ENCODE assay signal across 8 cellular contexts in the genomic region with DNA sequence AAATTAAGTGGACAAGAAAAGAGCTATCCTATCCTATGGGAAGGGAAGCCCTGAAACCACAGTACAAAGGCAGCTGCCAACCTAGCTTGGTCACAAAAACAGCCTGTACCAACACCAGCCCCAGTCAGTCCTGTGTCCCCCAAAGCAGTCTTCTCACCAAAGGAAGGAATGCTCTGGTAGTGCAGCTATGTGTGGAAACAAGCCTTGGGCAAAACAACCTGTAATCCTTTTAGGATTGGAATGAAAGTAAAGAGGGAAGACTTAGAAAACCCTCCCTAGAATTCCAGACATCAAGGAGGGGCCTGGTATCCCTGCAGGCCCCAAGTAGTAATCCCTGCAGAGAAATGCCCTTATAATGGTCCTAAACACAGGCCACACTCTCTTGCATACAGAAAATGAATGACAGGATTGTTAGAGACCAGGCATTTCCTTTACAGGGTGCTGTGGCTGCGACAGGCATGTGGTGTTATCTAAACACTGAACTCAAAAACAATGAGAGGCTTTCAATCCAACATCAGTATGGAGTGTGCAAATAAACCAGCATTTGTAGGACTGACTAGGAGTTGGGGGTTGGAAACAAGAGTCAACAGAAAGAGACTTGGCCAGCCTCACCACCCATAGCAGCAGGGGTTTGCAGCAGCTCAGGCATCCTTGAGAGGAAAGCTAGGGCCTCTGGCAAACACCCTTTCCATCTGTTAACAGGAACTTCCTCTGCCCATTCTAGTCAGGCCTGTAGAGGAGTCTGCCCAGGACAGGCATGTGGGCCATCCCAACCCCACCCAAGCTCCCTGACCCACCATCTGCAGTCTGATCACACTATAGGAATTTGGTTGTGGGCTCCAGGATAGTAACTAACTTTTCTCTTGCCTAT. TPM values are rescaled to one million over a fixed set of nuclear protein-coding genes. Genes with fewer than 3 reads are reported as not detected.
DNase-seq lines count a peak whose midpoint lies in the region; ATAC-seq, FAIRE-seq and TF ChIP-seq lines count a peak whose summit lies in the region.

No MANE protein-coding gene starts in this region.

- H3K9me3 ChIP-seq in suprapubic skin, result no peaks in the 10 kb centered on the region
- no peaks in the 10 kb centered on the region for H3K9me3 ChIP-seq in spleen

- DNase-seq in activated T-cell treated with anti-CD3 and anti-CD28 coated beads, Interleukin-2, amount 50 U/mL, for 72 hours, result no peak
- no peak for DNase-seq in activated T-cell treated with anti-CD3 and anti-CD28 coated beads, Interleukin-2, amount 50 U/mL, for 4 hours
- DNase-seq in activated naive CD4-positive, alpha-beta T cell treated with anti-CD3 and anti-CD28 coated beads, Interleukin-2, amount 50 U/mL, for 72 hours (ENCODE audit: low spot score in 2 of 2), result no peak
- DNase-seq in immature natural killer cell (no peak), suprapubic skin (ENCODE audit: low spot score in 2 of 2) (no peak), spleen (no peak), germinal center (ENCODE audit: low spot score) (no peak), RCC 7860 (ENCODE audit: low spot score) (no peak)

- no peak for TF ChIP-seq POLR2A in suprapubic skin (IDR thresholded peaks at IDR 0.05)
- TF ChIP-seq POLR2A in spleen (IDR thresholded peaks at IDR 0.05), result no peak

- H3K27me3 ChIP-seq in suprapubic skin, result no peaks in the 10 kb centered on the region
- H3K27me3 ChIP-seq in spleen (replicated peaks in 1 of 7), result no peaks in the 10 kb centered on the region

- H3K27me3 Mint-ChIP-seq in activated T-cell treated with anti-CD3 and anti-CD28 coated beads, Interleukin-2, amount 50 U/mL, for 72 hours (ENCODE audit: low read depth), result no peaks in the 10 kb centered on the region
- no peaks in the 10 kb centered on the region for H3K27me3 Mint-ChIP-seq in activated T-cell treated with anti-CD3 and anti-CD28 coated beads, Interleukin-2, amount 50 U/mL, for 4 hours (ENCODE audit: low read depth)
- H3K27me3 Mint-ChIP-seq in immature natural killer cell (ENCODE audit: low read depth in 3 of 3), result peaks cover 0 to 1% (median 0%) of the 10 kb centered on the region in 3 donors

- H3K4me1 ChIP-seq in suprapubic skin, result peaks cover 13% of the 10 kb centered on the region
- H3K4me1 ChIP-seq in spleen, result peaks cover 0 to 26% (median 4%) of the 10 kb centered on the region in 6 donors

- peaks cover 26% of the 10 kb centered on the region for H3K36me3 ChIP-seq in suprapubic skin
- H3K36me3 ChIP-seq in spleen, result peaks cover 0 to 78% (median 28%) of the 10 kb centered on the region in 6 donors

- TF ChIP-seq CTCF in suprapubic skin (IDR thresholded peaks at IDR 0.05) (no peak), spleen (IDR thresholded peaks at IDR 0.05 in 8 of 11, conservative IDR thresholded peaks at IDR 0.05 in 3 of 11) (no peak)

- peaks cover 3 to 8% of the 10 kb centered on the region in 2 donors for H3K36me3 Mint-ChIP-seq in activated T-cell treated with anti-CD3 and anti-CD28 coated beads, Interleukin-2, amount 50 U/mL, for 72 hours (ENCODE audit: insufficient read depth in 2 of 2)
- H3K36me3 Mint-ChIP-seq in activated T-cell treated with anti-CD3 and anti-CD28 coated beads, Interleukin-2, amount 50 U/mL, for 4 hours (ENCODE audit: insufficient read depth), result peaks cover 22% of the 10 kb centered on the region
- peaks cover 0 to 5% of the 10 kb centered on the region in 2 donors for H3K36me3 Mint-ChIP-seq in activated naive CD4-positive, alpha-beta T cell treated with anti-CD3 and anti-CD28 coated beads, Interleukin-2, amount 50 U/mL, for 72 hours
- H3K36me3 Mint-ChIP-seq in immature natural killer cell, result peaks cover 0 to 30% (median 6%) of the 10 kb centered on the region in 3 donors

- no peak for FAIRE-seq in RCC 7860 (lab: Jason Lieb, UNC)

- peaks cover 11% of the 10 kb centered on the region for H3K4me1 Mint-ChIP-seq in activated T-cell treated with anti-CD3 and anti-CD28 coated beads, Interleukin-2, amount 50 U/mL, for 72 hours (ENCODE audit: low read depth)
- peaks cover 9% of the 10 kb centered on the region for H3K4me1 Mint-ChIP-seq in activated T-cell treated with anti-CD3 and anti-CD28 coated beads, Interleukin-2, amount 50 U/mL, for 4 hours (ENCODE audit: low read depth)
- peaks cover 27 to 68% of the 10 kb centered on the region in 2 donors for H3K4me1 Mint-ChIP-seq in immature natural killer cell

- no peak for ATAC-seq in activated T-cell treated with anti-CD3 and anti-CD28 coated beads, Interleukin-2, amount 50 U/mL, for 72 hours (replicated peaks in 1 of 2)
- ATAC-seq in activated T-cell treated with anti-CD3 and anti-CD28 coated beads, Interleukin-2, amount 50 U/mL, for 4 hours, result no peak
- no peak for ATAC-seq in activated naive CD4-positive, alpha-beta T cell treated with anti-CD3 and anti-CD28 coated beads, Interleukin-2, amount 50 U/mL, for 72 hours

- H3K4me3 ChIP-seq in suprapubic skin, result no peak overlapping the region
- H3K4me3 ChIP-seq in spleen, result no peak overlapping the region

- peak overlapping the region; percentile 16 for H3K27ac ChIP-seq in suprapubic skin
- peak overlapping the region in 1 of 8 donors; percentile 16 for H3K27ac ChIP-seq in spleen

- TF ChIP-seq EP300 in suprapubic skin (IDR thresholded peaks at IDR 0.05), result no peak

- no peak overlapping the region for H3K4me3 Mint-ChIP-seq in activated T-cell treated with anti-CD3 and anti-CD28 coated beads, Interleukin-2, amount 50 U/mL, for 72 hours
- no peak overlapping the region for H3K4me3 Mint-ChIP-seq in activated T-cell treated with anti-CD3 and anti-CD28 coated beads, Interleukin-2, amount 50 U/mL, for 4 hours
- H3K4me3 Mint-ChIP-seq in immature natural killer cell, result no peak overlapping the region

- no peaks in the 10 kb centered on the region for H3K9me3 Mint-ChIP-seq in activated T-cell treated with anti-CD3 and anti-CD28 coated beads, Interleukin-2, amount 50 U/mL, for 72 hours
- no peaks in the 10 kb centered on the region for H3K9me3 Mint-ChIP-seq in activated T-cell treated with anti-CD3 and anti-CD28 coated beads, Interleukin-2, amount 50 U/mL, for 4 hours
- H3K9me3 Mint-ChIP-seq in activated naive CD4-positive, alpha-beta T cell treated with anti-CD3 and anti-CD28 coated beads, Interleukin-2, amount 50 U/mL, for 72 hours, result no peaks in the 10 kb centered on the region
- H3K9me3 Mint-ChIP-seq in immature natural killer cell, result no peaks in the 10 kb centered on the region

- 75% methylated on average over 1 of the region's 1 CpG for WGBS in suprapubic skin
- WGBS in spleen, 5 donors, result 45 to 63% (median 57%) methylated on average over 1 of the region's 1 CpG

- H3K27ac Mint-ChIP-seq in activated T-cell treated with anti-CD3 and anti-CD28 coated beads, Interleukin-2, amount 50 U/mL, for 72 hours, result peak overlapping the region; percentile 95
- peak overlapping the region; percentile 60 to 92 for H3K27ac Mint-ChIP-seq in activated naive CD4-positive, alpha-beta T cell treated with anti-CD3 and anti-CD28 coated beads, Interleukin-2, amount 50 U/mL, for 72 hours
- peak overlapping the region; percentile 6 to 56 (median 50) for H3K27ac Mint-ChIP-seq in immature natural killer cell

- intact Hi-C loops in spleen (cut with DNase I; ENCODE audit: low total_unique reads), result no loop called here

RNA-seq across cellular contexts. Expression of a gene that starts 59.1 kb away (rescaled TPM):
- total RNA-seq in activated T-cell treated with anti-CD3 and anti-CD28 coated beads, Interleukin-2, amount 50 U/mL, for 72 hours, result 10 to 100 TPM; 52.3 to 53.5 TPM
- 10 to 100 TPM; 25.1 to 33.6 (median 28.0) TPM for total RNA-seq in activated T-cell treated with anti-CD3 and anti-CD28 coated beads, Interleukin-2, amount 50 U/mL, for 4 hours
- 10 to 100 TPM; 37.2 to 41.5 TPM for total RNA-seq in activated naive CD4-positive, alpha-beta T cell treated with anti-CD3 and anti-CD28 coated beads, Interleukin-2, amount 50 U/mL, for 72 hours
- 100 to 1,000 TPM in 1 of 3 donors, 10 to 100 TPM in 2; 68.7 to 121 (median 71.6) TPM for polyA plus RNA-seq in immature natural killer cell
- 10 to 100 TPM; 34.9 to 67.6 (median 48.1) TPM for total RNA-seq in suprapubic skin
- total RNA-seq in spleen, result 10 to 100 TPM; 39.9 to 60.6 (median 48.0) TPM
- polyA plus RNA-seq in spleen, result 10 to 100 TPM; 10.3 to 18.9 (median 13.7) TPM
